ENCODE assay signal across 1 cellular context in genomic region chr3:133892546-133893231, GRCh38.
TF ChIP-seq lines count a peak whose summit lies in the region.

No MANE protein-coding gene starts in this region.

TF ChIP-seq in K562, 482 proteins besides CTCF, POLR2A, EP300 and RAD21 (continued from another document and continues in another):
- TF ChIP-seq CREB5 (CRISPR knock-in tag; IDR thresholded peaks at IDR 0.05) (no peak), MAFF (IDR thresholded peaks at IDR 0.05; ENCODE audit: low read length) (no peak), MCM7 (IDR thresholded peaks at IDR 0.05) (no peak), GATA2 (CRISPR knock-in tag; IDR thresholded peaks at IDR 0.05) (peak; percentile 85), XRCC4 (IDR thresholded peaks at IDR 0.05; ENCODE audit: extremely low read depth, insufficient read depth, insufficient read length) (no peak), ZNF24 (IDR thresholded peaks at IDR 0.05) (no peak), ZFX (CRISPR knock-in tag; IDR thresholded peaks at IDR 0.05) (0 out of 2 replicates have a peak, but pooled peaks have one; percentile 5), SMAD1 (IDR thresholded peaks at IDR 0.05; ENCODE audit: low read depth, low read length, partially characterized antibody) (no peak), ZBTB40 (IDR thresholded peaks at IDR 0.05) (no peak), ZBTB40 (CRISPR knock-in tag; IDR thresholded peaks at IDR 0.05) (no peak), KDM5B (IDR thresholded peaks at IDR 0.05; ENCODE audit: insufficient replicate concordance, low read depth, low read length) (no peak), KAT2B (IDR thresholded peaks at IDR 0.05; ENCODE audit: low read depth, low read length) (no peak), POU5F1 (IDR thresholded peaks at IDR 0.05; ENCODE audit: borderline replicate concordance, low read depth, low read length, partially characterized antibody) (no peak), DPF2 (IDR thresholded peaks at IDR 0.05) (peak; percentile 78), DIDO1 (tag; IDR thresholded peaks at IDR 0.05; ENCODE audit: low read depth) (no peak), ZNF239 (CRISPR knock-in tag; IDR thresholded peaks at IDR 0.05) (no peak), ZNF408 (CRISPR knock-in tag; IDR thresholded peaks at IDR 0.05; ENCODE audit: low read depth) (no peak), ZBTB26 (CRISPR knock-in tag; IDR thresholded peaks at IDR 0.05) (no peak), TRIM24 (IDR thresholded peaks at IDR 0.05) (peak in 1 of 2 experiments; percentile 56; a peak in 2 of 4 replicates), ZNF584 (CRISPR knock-in tag; IDR thresholded peaks at IDR 0.05; ENCODE audit: low read depth) (no peak), TARDBP (IDR thresholded peaks at IDR 0.05) (no peak), CBFA2T2 (conservative IDR thresholded peaks at IDR 0.05) (peak; percentile 81), ZFP30 (CRISPR knock-in tag; IDR thresholded peaks at IDR 0.05; ENCODE audit: borderline replicate concordance) (no peak), ZKSCAN3 (CRISPR knock-in tag; IDR thresholded peaks at IDR 0.05) (no peak), RBM25 (IDR thresholded peaks at IDR 0.05; ENCODE audit: low read depth, low read length, severe bottlenecking) (no peak), ZNF764 (CRISPR knock-in tag; IDR thresholded peaks at IDR 0.05; ENCODE audit: low read depth) (no peak), RNF2 (IDR thresholded peaks at IDR 0.05) (no peak)
- TF ChIP-seq, protein P1, sequence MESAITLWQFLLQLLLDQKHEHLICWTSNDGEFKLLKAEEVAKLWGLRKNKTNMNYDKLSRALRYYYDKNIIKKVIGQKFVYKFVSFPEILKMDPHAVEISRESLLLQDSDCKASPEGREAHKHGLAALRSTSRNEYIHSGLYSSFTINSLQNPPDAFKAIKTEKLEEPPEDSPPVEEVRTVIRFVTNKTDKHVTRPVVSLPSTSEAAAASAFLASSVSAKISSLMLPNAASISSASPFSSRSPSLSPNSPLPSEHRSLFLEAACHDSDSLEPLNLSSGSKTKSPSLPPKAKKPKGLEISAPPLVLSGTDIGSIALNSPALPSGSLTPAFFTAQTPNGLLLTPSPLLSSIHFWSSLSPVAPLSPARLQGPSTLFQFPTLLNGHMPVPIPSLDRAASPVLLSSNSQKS (CRISPR knock-in tag; IDR thresholded peaks at IDR 0.05): no peak
- TF ChIP-seq, protein P2, sequence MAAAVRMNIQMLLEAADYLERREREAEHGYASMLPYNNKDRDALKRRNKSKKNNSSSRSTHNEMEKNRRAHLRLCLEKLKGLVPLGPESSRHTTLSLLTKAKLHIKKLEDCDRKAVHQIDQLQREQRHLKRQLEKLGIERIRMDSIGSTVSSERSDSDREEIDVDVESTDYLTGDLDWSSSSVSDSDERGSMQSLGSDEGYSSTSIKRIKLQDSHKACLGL (CRISPR knock-in tag; IDR thresholded peaks at IDR 0.05; ENCODE audit: borderline replicate concordance, poor library complexity, severe bottlenecking): no peak
- TF ChIP-seq, protein P3, sequence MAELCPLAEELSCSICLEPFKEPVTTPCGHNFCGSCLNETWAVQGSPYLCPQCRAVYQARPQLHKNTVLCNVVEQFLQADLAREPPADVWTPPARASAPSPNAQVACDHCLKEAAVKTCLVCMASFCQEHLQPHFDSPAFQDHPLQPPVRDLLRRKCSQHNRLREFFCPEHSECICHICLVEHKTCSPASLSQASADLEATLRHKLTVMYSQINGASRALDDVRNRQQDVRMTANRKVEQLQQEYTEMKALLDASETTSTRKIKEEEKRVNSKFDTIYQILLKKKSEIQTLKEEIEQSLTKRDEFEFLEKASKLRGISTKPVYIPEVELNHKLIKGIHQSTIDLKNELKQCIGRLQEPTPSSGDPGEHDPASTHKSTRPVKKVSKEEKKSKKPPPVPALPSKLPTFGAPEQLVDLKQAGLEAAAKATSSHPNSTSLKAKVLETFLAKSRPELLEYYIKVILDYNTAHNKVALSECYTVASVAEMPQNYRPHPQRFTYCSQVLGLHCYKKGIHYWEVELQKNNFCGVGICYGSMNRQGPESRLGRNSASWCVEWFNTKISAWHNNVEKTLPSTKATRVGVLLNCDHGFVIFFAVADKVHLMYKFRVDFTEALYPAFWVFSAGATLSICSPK (IDR thresholded peaks at IDR 0.05; ENCODE audit: borderline replicate concordance): no peak
- TF ChIP-seq, protein P4, sequence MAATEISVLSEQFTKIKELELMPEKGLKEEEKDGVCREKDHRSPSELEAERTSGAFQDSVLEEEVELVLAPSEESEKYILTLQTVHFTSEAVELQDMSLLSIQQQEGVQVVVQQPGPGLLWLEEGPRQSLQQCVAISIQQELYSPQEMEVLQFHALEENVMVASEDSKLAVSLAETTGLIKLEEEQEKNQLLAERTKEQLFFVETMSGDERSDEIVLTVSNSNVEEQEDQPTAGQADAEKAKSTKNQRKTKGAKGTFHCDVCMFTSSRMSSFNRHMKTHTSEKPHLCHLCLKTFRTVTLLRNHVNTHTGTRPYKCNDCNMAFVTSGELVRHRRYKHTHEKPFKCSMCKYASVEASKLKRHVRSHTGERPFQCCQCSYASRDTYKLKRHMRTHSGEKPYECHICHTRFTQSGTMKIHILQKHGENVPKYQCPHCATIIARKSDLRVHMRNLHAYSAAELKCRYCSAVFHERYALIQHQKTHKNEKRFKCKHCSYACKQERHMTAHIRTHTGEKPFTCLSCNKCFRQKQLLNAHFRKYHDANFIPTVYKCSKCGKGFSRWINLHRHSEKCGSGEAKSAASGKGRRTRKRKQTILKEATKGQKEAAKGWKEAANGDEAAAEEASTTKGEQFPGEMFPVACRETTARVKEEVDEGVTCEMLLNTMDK (IDR thresholded peaks at IDR 0.05; ENCODE audit: borderline replicate concordance, insufficient read depth, low read depth, low read length, poor library complexity, severe bottlenecking): no peak
- TF ChIP-seq, protein P5, sequence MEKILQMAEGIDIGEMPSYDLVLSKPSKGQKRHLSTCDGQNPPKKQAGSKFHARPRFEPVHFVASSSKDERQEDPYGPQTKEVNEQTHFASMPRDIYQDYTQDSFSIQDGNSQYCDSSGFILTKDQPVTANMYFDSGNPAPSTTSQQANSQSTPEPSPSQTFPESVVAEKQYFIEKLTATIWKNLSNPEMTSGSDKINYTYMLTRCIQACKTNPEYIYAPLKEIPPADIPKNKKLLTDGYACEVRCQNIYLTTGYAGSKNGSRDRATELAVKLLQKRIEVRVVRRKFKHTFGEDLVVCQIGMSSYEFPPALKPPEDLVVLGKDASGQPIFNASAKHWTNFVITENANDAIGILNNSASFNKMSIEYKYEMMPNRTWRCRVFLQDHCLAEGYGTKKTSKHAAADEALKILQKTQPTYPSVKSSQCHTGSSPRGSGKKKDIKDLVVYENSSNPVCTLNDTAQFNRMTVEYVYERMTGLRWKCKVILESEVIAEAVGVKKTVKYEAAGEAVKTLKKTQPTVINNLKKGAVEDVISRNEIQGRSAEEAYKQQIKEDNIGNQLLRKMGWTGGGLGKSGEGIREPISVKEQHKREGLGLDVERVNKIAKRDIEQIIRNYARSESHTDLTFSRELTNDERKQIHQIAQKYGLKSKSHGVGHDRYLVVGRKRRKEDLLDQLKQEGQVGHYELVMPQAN (IDR thresholded peaks at IDR 0.05; ENCODE audit: borderline replicate concordance): no peak
- TF ChIP-seq, protein P6, sequence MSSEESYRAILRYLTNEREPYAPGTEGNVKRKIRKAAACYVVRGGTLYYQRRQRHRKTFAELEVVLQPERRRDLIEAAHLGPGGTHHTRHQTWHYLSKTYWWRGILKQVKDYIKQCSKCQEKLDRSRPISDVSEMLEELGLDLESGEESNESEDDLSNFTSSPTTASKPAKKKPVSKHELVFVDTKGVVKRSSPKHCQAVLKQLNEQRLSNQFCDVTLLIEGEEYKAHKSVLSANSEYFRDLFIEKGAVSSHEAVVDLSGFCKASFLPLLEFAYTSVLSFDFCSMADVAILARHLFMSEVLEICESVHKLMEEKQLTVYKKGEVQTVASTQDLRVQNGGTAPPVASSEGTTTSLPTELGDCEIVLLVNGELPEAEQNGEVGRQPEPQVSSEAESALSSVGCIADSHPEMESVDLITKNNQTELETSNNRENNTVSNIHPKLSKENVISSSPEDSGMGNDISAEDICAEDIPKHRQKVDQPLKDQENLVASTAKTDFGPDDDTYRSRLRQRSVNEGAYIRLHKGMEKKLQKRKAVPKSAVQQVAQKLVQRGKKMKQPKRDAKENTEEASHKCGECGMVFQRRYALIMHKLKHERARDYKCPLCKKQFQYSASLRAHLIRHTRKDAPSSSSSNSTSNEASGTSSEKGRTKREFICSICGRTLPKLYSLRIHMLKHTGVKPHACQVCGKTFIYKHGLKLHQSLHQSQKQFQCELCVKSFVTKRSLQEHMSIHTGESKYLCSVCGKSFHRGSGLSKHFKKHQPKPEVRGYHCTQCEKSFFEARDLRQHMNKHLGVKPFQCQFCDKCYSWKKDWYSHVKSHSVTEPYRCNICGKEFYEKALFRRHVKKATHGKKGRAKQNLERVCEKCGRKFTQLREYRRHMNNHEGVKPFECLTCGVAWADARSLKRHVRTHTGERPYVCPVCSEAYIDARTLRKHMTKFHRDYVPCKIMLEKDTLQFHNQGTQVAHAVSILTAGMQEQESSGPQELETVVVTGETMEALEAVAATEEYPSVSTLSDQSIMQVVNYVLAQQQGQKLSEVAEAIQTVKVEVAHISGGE (CRISPR knock-in tag; IDR thresholded peaks at IDR 0.05): no peak
